13 cellular contexts compared by ENCODE assay signal in genomic region chr7:27030393-27031001, GRCh38.
DNase-seq lines count a peak whose midpoint lies in the region; ATAC-seq, FAIRE-seq and TF ChIP-seq lines count a peak whose summit lies in the region.
"Had no signal": no experiment of that assay in that cellular context is flagged by ENCODE, and none has a peak within 500 bp of the region (broad histone marks: within the 10 kb centered on the region; RNA-seq: fewer than 3 reads in every experiment).

No MANE protein-coding gene starts in this region.

- DNase-seq in CD4-positive, CD25-positive, alpha-beta regulatory T cell, result no peak
- no peak for DNase-seq in H54 (ENCODE audit: insufficient read length, low spot score)
- no peak for DNase-seq in mesothelial cell of epicardium (ENCODE audit: low spot score in 2 of 2, unreplicated experiment in 2 of 2)
- no peak for DNase-seq in stimulated activated CD4-positive, alpha-beta T cell treated with anti-CD3 and anti-CD28 coated beads, Interleukin-4, amount 100 ng/mL, for 4 hours
- DNase-seq in suprapubic skin (ENCODE audit: low spot score in 2 of 2), result no peak
- DNase-seq in epidermal melanocyte (ENCODE audit: insufficient read length, low spot score), result no peak
- DNase-seq: activated effector memory CD4-positive, alpha-beta T cell treated with Interleukin-2 at 50 U/mL for 16 hours; effector CD4-positive, alpha-beta T cell; tibial artery had no signal

- peak overlapping the region in 2 of 3 donors; percentile 79 to 85 for H3K27ac Mint-ChIP-seq in CD4-positive, CD25-positive, alpha-beta regulatory T cell
- peak overlapping the region; percentile 95 for H3K27ac Mint-ChIP-seq in mesothelial cell of epicardium

- no peak for ATAC-seq in CD4-positive, CD25-positive, alpha-beta regulatory T cell (ENCODE audit: low read depth in 2 of 2)
- no peak for ATAC-seq in HG02623 (IDR thresholded peaks at IDR 0.05; ENCODE audit: unreplicated experiment)

- no peaks in the 10 kb centered on the region for H3K36me3 ChIP-seq in CD4-positive, CD25-positive, alpha-beta regulatory T cell (ENCODE audit: control insufficient read depth, insufficient read depth, low read length)
- no peaks in the 10 kb centered on the region for H3K36me3 ChIP-seq in suprapubic skin
- H3K36me3 ChIP-seq: SJSA1, tibial artery had no signal

- H3K36me3 Mint-ChIP-seq in CD4-positive, CD25-positive, alpha-beta regulatory T cell, result no peaks in the 10 kb centered on the region
- H3K36me3 Mint-ChIP-seq in mesothelial cell of epicardium, result no peaks in the 10 kb centered on the region

- no peaks in the 10 kb centered on the region for H3K4me1 ChIP-seq in CD4-positive, CD25-positive, alpha-beta regulatory T cell (ENCODE audit: control insufficient read depth, insufficient read depth, low read length, poor library complexity, severe bottlenecking)
- H3K4me1 ChIP-seq in suprapubic skin, result peaks cover 14% of the 10 kb centered on the region

- WGBS in suprapubic skin, result 78% methylated on average over 7 of the region's 7 CpGs

- TF ChIP-seq POLR2A in H54 (IDR thresholded peaks at IDR 0.05; ENCODE audit: low read depth, low read length) (no peak), suprapubic skin (IDR thresholded peaks at IDR 0.05) (no peak)

- peaks cover 12 to 30% (median 18%) of the 10 kb centered on the region in 4 donors for H3K4me1 Mint-ChIP-seq in CD4-positive, CD25-positive, alpha-beta regulatory T cell
- H3K4me1 Mint-ChIP-seq in mesothelial cell of epicardium, result peaks cover 61% of the 10 kb centered on the region

- H3K4me3 ChIP-seq in CD4-positive, CD25-positive, alpha-beta regulatory T cell (ENCODE audit: low read depth, low read length), result no peak overlapping the region
- no peak overlapping the region for H3K4me3 ChIP-seq in suprapubic skin
- H3K4me3 ChIP-seq: SJSA1, tibial artery had no signal

- TF ChIP-seq CTCF in VCaP (conservative IDR thresholded peaks at IDR 0.05), result no peak
- no peak for TF ChIP-seq CTCF in mesothelial cell of epicardium (IDR thresholded peaks at IDR 0.05; ENCODE audit: unreplicated experiment)
- no peak for TF ChIP-seq CTCF in suprapubic skin (IDR thresholded peaks at IDR 0.05)

- H3K9me3 Mint-ChIP-seq in CD4-positive, CD25-positive, alpha-beta regulatory T cell, result no peaks in the 10 kb centered on the region
- no peaks in the 10 kb centered on the region for H3K9me3 Mint-ChIP-seq in mesothelial cell of epicardium

- peak overlapping the region in 2 of 4 donors; percentile 20 to 21 for H3K4me3 Mint-ChIP-seq in CD4-positive, CD25-positive, alpha-beta regulatory T cell
- H3K4me3 Mint-ChIP-seq in mesothelial cell of epicardium, result no peak overlapping the region

- H3K27me3 Mint-ChIP-seq in CD4-positive, CD25-positive, alpha-beta regulatory T cell, result peaks cover 5% of the 10 kb centered on the region
- no peaks in the 10 kb centered on the region for H3K27me3 Mint-ChIP-seq in mesothelial cell of epicardium (ENCODE audit: low read depth)

- H3K9me3 ChIP-seq in CD4-positive, CD25-positive, alpha-beta regulatory T cell (ENCODE audit: control insufficient read depth in 2 of 2, low read length in 2 of 2), result no peaks in the 10 kb centered on the region
- no peaks in the 10 kb centered on the region for H3K9me3 ChIP-seq in suprapubic skin
- H3K9me3 ChIP-seq: SJSA1, tibial artery had no signal

- FAIRE-seq in H54 (lab: Jason Lieb, UNC), result peak; percentile 33
- FAIRE-seq: HTR-8/SVneo had no signal

- H3K27ac ChIP-seq in CD4-positive, CD25-positive, alpha-beta regulatory T cell (ENCODE audit: insufficient read depth, low read length, poor library complexity, severe bottlenecking), result no peak overlapping the region
- H3K27ac ChIP-seq in VCaP, result peak overlapping the region; percentile 81
- H3K27ac ChIP-seq in suprapubic skin, result no peak overlapping the region
- H3K27ac ChIP-seq: SJSA1 had no signal

- no peak for TF ChIP-seq EP300 in suprapubic skin (IDR thresholded peaks at IDR 0.05)

- H3K27me3 ChIP-seq in CD4-positive, CD25-positive, alpha-beta regulatory T cell (ENCODE audit: control insufficient read depth, insufficient read depth, low read length), result no peaks in the 10 kb centered on the region
- no peaks in the 10 kb centered on the region for H3K27me3 ChIP-seq in suprapubic skin
- H3K27me3 ChIP-seq: SJSA1, tibial artery had no signal
